Comparison of ENCODE assay signal across 20 cellular contexts in genomic region chr3:78101363-78101762, GRCh38.
A peak's percentile ranks its signal among the peaks of the same experiment; 100 is the strongest.
DNase-seq lines count a peak whose midpoint lies in the region; ATAC-seq and TF ChIP-seq lines count a peak whose summit lies in the region.
"Had no signal": no experiment of that assay in that cellular context is flagged by ENCODE, and none has a peak within 500 bp of the region (broad histone marks: within the 10 kb centered on the region; RNA-seq: fewer than 3 reads in every experiment).

No MANE protein-coding gene starts in this region.

- TF ChIP-seq POLR2A in testis (IDR thresholded peaks at IDR 0.05) = no peak

- no peaks in the 10 kb centered on the region for H3K27me3 ChIP-seq in testis

- peaks cover 3% of the 10 kb centered on the region for H3K9me3 Mint-ChIP-seq in stimulated activated memory B cell treated with anti-CD40 and anti-IgM and Interleukin-4, amounts not matched to agents 10 μg/mL and 1 μg/mL and 100 μg/mL, for 72 hours
- H3K9me3 Mint-ChIP-seq: H9, memory B cell, neural crest cell had no signal

- in situ Hi-C loops in astrocyte of the cerebellum (cut with HindIII; ENCODE audit: low sequenced_read_pairs) = no loop called here

- 40 to 76% methylated on average over 2 of the region's 2 CpGs for WGBS in testis, 2 donors

- no peak overlapping the region for H3K27ac Mint-ChIP-seq in stimulated activated memory B cell treated with anti-CD40 and anti-IgM and Interleukin-4, amounts not matched to agents 10 μg/mL and 1 μg/mL and 100 μg/mL, for 72 hours
- H3K27ac Mint-ChIP-seq: activated B cell treated with CpG ODN at 0.5 μM for 24 hours; activated T-helper 2 cell treated with anti-CD3 and anti-CD28 coated beads, Interferon-gamma antibody, Interleukin-2, Interleukin-4, amounts not matched to agents 10 μg/mL and 5 μg/mL and 100 μg/mL, durations not matched to agents 14 hours and 24 hours and 36 hours; H9; memory B cell had no signal

- H3K36me3 Mint-ChIP-seq in stimulated activated memory B cell treated with anti-CD40 and anti-IgM and Interleukin-4, amounts not matched to agents 10 μg/mL and 1 μg/mL and 100 μg/mL, for 72 hours = no peaks in the 10 kb centered on the region
- H3K36me3 Mint-ChIP-seq: memory B cell had no signal

- DNase-seq in Right ventricle myocardium superior (no peak), Right ventricle myocardium inferior (ENCODE audit: missing footprints) (no peak), astrocyte of the cerebellum (ENCODE audit: low read depth) (peak; percentile 96), left cardiac atrium (no peak), left colon (no peak), testis (no peak), NOMO-1 (lab: John Stamatoyannopoulos, UW; ENCODE audit: unreplicated experiment in 2 of 2) (no peak)
- DNase-seq: activated B cell treated with CpG ODN at 0.5 μM for 24 hours; activated CD8-positive, alpha-beta memory T cell treated with anti-CD3 and anti-CD28 coated beads for 24 hours; GDM1; H9; NCI-H1694; NCI-H524; stimulated activated CD4-positive, alpha-beta T cell treated with anti-CD3 and anti-CD28 coated beads, Interleukin-4, amount 100 ng/mL, for 24 hours had no signal

- H3K4me3 Mint-ChIP-seq in stimulated activated memory B cell treated with anti-CD40 and anti-IgM and Interleukin-4, amounts not matched to agents 10 μg/mL and 1 μg/mL and 100 μg/mL, for 72 hours = no peak overlapping the region
- H3K4me3 Mint-ChIP-seq: activated B cell treated with CpG ODN at 0.5 μM for 24 hours, H9, memory B cell, neural crest cell had no signal

- no peaks in the 10 kb centered on the region for H3K36me3 ChIP-seq in testis (ENCODE audit: low read depth, missing control alignments)

- intact Hi-C loops in Right ventricle myocardium superior (cut with DNase I) (no loop called here), Right ventricle myocardium inferior (cut with DNase I) (no loop called here), left cardiac atrium (cut with DNase I) (no loop called here), left colon (cut with DNase I, micrococcal nuclease) (no loop called here), testis (cut with DNase I; ENCODE audit: low total_unique reads) (no loop called here)

- ATAC-seq in Right ventricle myocardium superior (ENCODE audit: poor library complexity) = peak; percentile 61
- ATAC-seq in Right ventricle myocardium inferior = no peak
- peak; percentile 47 to 70 for ATAC-seq in left cardiac atrium
- no peak for ATAC-seq in left colon
- ATAC-seq in stimulated activated memory B cell treated with anti-CD40 and anti-IgM and Interleukin-4, amounts not matched to agents 10 μg/mL and 1 μg/mL and 100 μg/mL, for 72 hours = no peak
- ATAC-seq: Panc1, sciatic nerve had no signal

- TF ChIP-seq CTCF in astrocyte of the cerebellum (IDR thresholded peaks at IDR 0.05; ENCODE audit: low read depth, low read length, missing control alignments) (no peak), testis (IDR thresholded peaks at IDR 0.05) (no peak)

- H3K4me3 ChIP-seq in astrocyte of the cerebellum (ENCODE audit: low read depth, low read length) = no peak overlapping the region
- no peak overlapping the region for H3K4me3 ChIP-seq in testis

- H3K27ac ChIP-seq in testis = no peak overlapping the region

- no peaks in the 10 kb centered on the region for H3K27me3 Mint-ChIP-seq in stimulated activated memory B cell treated with anti-CD40 and anti-IgM and Interleukin-4, amounts not matched to agents 10 μg/mL and 1 μg/mL and 100 μg/mL, for 72 hours
- H3K27me3 Mint-ChIP-seq: activated B cell treated with CpG ODN at 0.5 μM for 24 hours, memory B cell had no signal

- H3K4me1 ChIP-seq in testis = no peaks in the 10 kb centered on the region

- no peaks in the 10 kb centered on the region for H3K4me1 Mint-ChIP-seq in stimulated activated memory B cell treated with anti-CD40 and anti-IgM and Interleukin-4, amounts not matched to agents 10 μg/mL and 1 μg/mL and 100 μg/mL, for 72 hours
- H3K4me1 Mint-ChIP-seq: activated B cell treated with CpG ODN at 0.5 μM for 24 hours, memory B cell, neural crest cell had no signal

- no peaks in the 10 kb centered on the region for H3K9me3 ChIP-seq in testis

Comparison
In these comparisons a context has a peak if more than half of its experiments do, and no peak if none do; other contexts are left out.
1. ATAC-seq: peak in Right ventricle myocardium superior (single experiment) and left cardiac atrium (2 of 2); none in Right ventricle myocardium inferior (single experiment), left colon (single experiment) and stimulated activated memory B cell treated with anti-CD40 and anti-IgM and Interleukin-4, amounts not matched to agents 10 μg/mL and 1 μg/mL and 100 μg/mL, for 72 hours (single experiment).